In genomic region chr10:79061441-79062315, GRCh38 we compare ENCODE assay signal across 15 cellular contexts. TPM values are rescaled to one million over a fixed set of nuclear protein-coding genes. Genes with fewer than 3 reads are reported as not detected.
DNase-seq lines count a peak whose midpoint lies in the region; ATAC-seq and TF ChIP-seq lines count a peak whose summit lies in the region.
"Had no signal": no experiment of that assay in that cellular context is flagged by ENCODE, and none has a peak within 500 bp of the region (broad histone marks: within the 10 kb centered on the region; RNA-seq: fewer than 3 reads in every experiment).

No MANE protein-coding gene starts in this region.

- CTCF ChIA-PET in CD4-positive, alpha-beta memory T cell (lab: Charles Lee; ENCODE audit: partially characterized antibody) = interaction anchor here (2.0 kb wide), 1 partner anchor 87 kb away, joined by 6 read pairs; no protein-coding TSS in a partner anchor

- H3K27ac ChIP-seq in CD4-positive, CD25-positive, alpha-beta regulatory T cell (ENCODE audit: insufficient read depth, low read length, poor library complexity, severe bottlenecking) = no peak overlapping the region
- no peak overlapping the region for H3K27ac ChIP-seq in coronary artery
- no peak overlapping the region for H3K27ac ChIP-seq in spleen
- H3K27ac ChIP-seq in CD4-positive, alpha-beta memory T cell (ENCODE audit: low read depth, low read length) = no peak overlapping the region
- no peak overlapping the region for H3K27ac ChIP-seq in testis

- TF ChIP-seq CTCF in coronary artery (IDR thresholded peaks at IDR 0.05) (no peak), spleen (IDR thresholded peaks at IDR 0.05 in 8 of 11, conservative IDR thresholded peaks at IDR 0.05 in 3 of 11) (no peak), testis (IDR thresholded peaks at IDR 0.05) (no peak)

- peaks cover 0 to 42% (median 25%) of the 10 kb centered on the region in 4 donors for H3K4me1 Mint-ChIP-seq in CD4-positive, CD25-positive, alpha-beta regulatory T cell
- H3K4me1 Mint-ChIP-seq in CD4-positive, alpha-beta memory T cell = peaks cover 30 to 43% (median 38%) of the 10 kb centered on the region in 4 donors

- no peak for DNase-seq in CD4-positive, CD25-positive, alpha-beta regulatory T cell
- DNase-seq in coronary artery (ENCODE audit: low spot score) = peak; percentile 57
- DNase-seq in medulla oblongata (ENCODE audit: extremely low spot score) = peak; percentile 69
- peak; percentile 69 for DNase-seq in spleen
- no peak for DNase-seq in CD4-positive, alpha-beta memory T cell
- DNase-seq in testis = no peak
- DNase-seq in mucosa of gallbladder (ENCODE audit: low spot score) = no peak
- DNase-seq: activated B cell treated with CpG ODN at 0.5 μM for 24 hours; cerebellar nuclear complex; NCI-H1694; NCI-H345; stimulated activated CD4-positive, alpha-beta T cell treated with anti-CD3 and anti-CD28 coated beads, Interleukin-15, amount 100 ng/mL, for 24 hours; stimulated activated naive CD4-positive, alpha-beta T cell treated with Interleukin-2 at 50 U/mL for 16 hours; T-helper 2 cell had no signal

- POLR2A ChIA-PET in CD4-positive, alpha-beta memory T cell (lab: Charles Lee; ENCODE audit: partially characterized antibody) = interaction anchor here (1.1 kb wide), 1 partner anchor 13 kb away, joined by 4 read pairs; no protein-coding TSS in a partner anchor

- no peak overlapping the region for H3K4me3 ChIP-seq in CD4-positive, CD25-positive, alpha-beta regulatory T cell (ENCODE audit: low read depth, low read length)
- H3K4me3 ChIP-seq in coronary artery = no peak overlapping the region
- no peak overlapping the region for H3K4me3 ChIP-seq in spleen
- H3K4me3 ChIP-seq in CD4-positive, alpha-beta memory T cell (ENCODE audit: low read length in 2 of 2) = no peak overlapping the region
- H3K4me3 ChIP-seq in testis = no peak overlapping the region

- intact Hi-C loops in spleen (cut with DNase I; ENCODE audit: low total_unique reads) (no loop called here), testis (cut with DNase I; ENCODE audit: low total_unique reads) (no loop called here)
- intact Hi-C loops in CD4-positive, alpha-beta memory T cell (cut with micrococcal nuclease) = loop anchor here (10.0 kb wide), 1 partner anchor 263 kb away; no protein-coding TSS in a partner anchor

- no peaks in the 10 kb centered on the region for H3K27me3 ChIP-seq in CD4-positive, CD25-positive, alpha-beta regulatory T cell (ENCODE audit: control insufficient read depth, insufficient read depth, low read length)
- H3K27me3 ChIP-seq in spleen (replicated peaks in 1 of 7) (peaks cover 0 to 3% (median 0%) of the 10 kb centered on the region in 7 donors), testis (no peaks in the 10 kb centered on the region)
- H3K27me3 ChIP-seq in CD4-positive, alpha-beta memory T cell (ENCODE audit: insufficient read depth, low read length) = no peaks in the 10 kb centered on the region

- H3K9me3 ChIP-seq in CD4-positive, CD25-positive, alpha-beta regulatory T cell (ENCODE audit: control insufficient read depth in 2 of 2, low read length in 2 of 2) = no peaks in the 10 kb centered on the region
- H3K9me3 ChIP-seq in spleen (no peaks in the 10 kb centered on the region), testis (no peaks in the 10 kb centered on the region)
- H3K9me3 ChIP-seq in CD4-positive, alpha-beta memory T cell (ENCODE audit: control insufficient read depth in 1 of 2, low read length in 2 of 2) = no peaks in the 10 kb centered on the region

- H3K27me3 Mint-ChIP-seq in CD4-positive, CD25-positive, alpha-beta regulatory T cell = peaks cover 7% of the 10 kb centered on the region
- H3K27me3 Mint-ChIP-seq in CD4-positive, alpha-beta memory T cell = no peaks in the 10 kb centered on the region

- H3K36me3 ChIP-seq in CD4-positive, CD25-positive, alpha-beta regulatory T cell (ENCODE audit: control insufficient read depth, insufficient read depth, low read length) = no peaks in the 10 kb centered on the region
- H3K36me3 ChIP-seq in spleen (no peaks in the 10 kb centered on the region), testis (ENCODE audit: low read depth, missing control alignments) (no peaks in the 10 kb centered on the region)
- H3K36me3 ChIP-seq in CD4-positive, alpha-beta memory T cell (ENCODE audit: insufficient read depth, low read length) = no peaks in the 10 kb centered on the region

- H3K4me1 ChIP-seq in CD4-positive, CD25-positive, alpha-beta regulatory T cell (ENCODE audit: control insufficient read depth, insufficient read depth, low read length, poor library complexity, severe bottlenecking) = peaks cover 32% of the 10 kb centered on the region
- H3K4me1 ChIP-seq in spleen = peaks cover 0 to 15% (median 8%) of the 10 kb centered on the region in 6 donors
- H3K4me1 ChIP-seq in CD4-positive, alpha-beta memory T cell (ENCODE audit: insufficient read depth, low read length) = peaks cover 41% of the 10 kb centered on the region
- H3K4me1 ChIP-seq in testis = peaks cover 4% of the 10 kb centered on the region

- no peaks in the 10 kb centered on the region for H3K9me3 Mint-ChIP-seq in CD4-positive, CD25-positive, alpha-beta regulatory T cell
- H3K9me3 Mint-ChIP-seq in CD4-positive, alpha-beta memory T cell = no peaks in the 10 kb centered on the region
- H3K9me3 Mint-ChIP-seq: activated B cell treated with CpG ODN at 0.5 μM for 24 hours had no signal

- ATAC-seq in CD4-positive, CD25-positive, alpha-beta regulatory T cell (ENCODE audit: low read depth in 2 of 2) = no peak
- ATAC-seq in GM19467 (IDR thresholded peaks at IDR 0.05; ENCODE audit: unreplicated experiment) = no peak

- 82 to 94% (median 89%) methylated on average over 14 of the region's 14 CpGs for WGBS in spleen, 5 donors
- WGBS in testis, 2 donors = 80 to 85% methylated on average over 14 of the region's 14 CpGs

- H3K4me3 Mint-ChIP-seq in CD4-positive, CD25-positive, alpha-beta regulatory T cell = no peak overlapping the region
- no peak overlapping the region for H3K4me3 Mint-ChIP-seq in CD4-positive, alpha-beta memory T cell
- H3K4me3 Mint-ChIP-seq: activated B cell treated with CpG ODN at 0.5 μM for 24 hours had no signal

- no peaks in the 10 kb centered on the region for H3K36me3 Mint-ChIP-seq in CD4-positive, CD25-positive, alpha-beta regulatory T cell
- H3K36me3 Mint-ChIP-seq in CD4-positive, alpha-beta memory T cell = no peaks in the 10 kb centered on the region

- TF ChIP-seq POLR2A in spleen (IDR thresholded peaks at IDR 0.05) (no peak), testis (IDR thresholded peaks at IDR 0.05) (no peak)

- H3K27ac Mint-ChIP-seq in CD4-positive, CD25-positive, alpha-beta regulatory T cell = peak overlapping the region in 2 of 3 donors; percentile 25 to 43
- no peak overlapping the region for H3K27ac Mint-ChIP-seq in CD4-positive, alpha-beta memory T cell
- H3K27ac Mint-ChIP-seq: activated B cell treated with CpG ODN at 0.5 μM for 24 hours had no signal

RNA-seq across cellular contexts. Expression of gene ZMIZ1, which starts 7.1 kb away (rescaled TPM):
- 34.8 TPM for total RNA-seq in CD4-positive, CD25-positive, alpha-beta regulatory T cell
- 1 to 10 TPM; 1.5 to 2.3 (median 1.9) TPM for polyA plus RNA-seq in CD4-positive, CD25-positive, alpha-beta regulatory T cell
- total RNA-seq in spleen (100 to 1,000 TPM; 117 to 210 (median 129) TPM), testis (10 to 100 TPM; 18.8 to 22.0 TPM), mucosa of gallbladder (107 TPM)
- polyA plus RNA-seq in spleen (10 to 100 TPM; 10.7 to 29.7 (median 11.8) TPM), testis (ENCODE audit: insufficient read depth, low read depth, low replicate concordance) (15.2 TPM)
- total RNA-seq in CD4-positive, alpha-beta memory T cell = 10 to 100 TPM; 23.1 to 25.4 TPM
- 1 to 10 TPM in 1 of 2 donors, under 1 TPM in 1; 0.58 to 4.9 TPM for polyA plus RNA-seq in CD4-positive, alpha-beta memory T cell

Comparison
In these comparisons a context has a peak if more than half of its experiments do, and no peak if none do; other contexts are left out.
1. DNase-seq: peak in coronary artery (single experiment), medulla oblongata (single experiment) and spleen (single experiment); none in CD4-positive, CD25-positive, alpha-beta regulatory T cell (0 of 3), CD4-positive, alpha-beta memory T cell (0 of 5), testis (single experiment) and mucosa of gallbladder (single experiment).
2. H3K27ac Mint-ChIP-seq: peak in CD4-positive, CD25-positive, alpha-beta regulatory T cell (2 of 3); none in CD4-positive, alpha-beta memory T cell (0 of 7).